ENCODE assay signal across 19 cellular contexts in the genomic region with DNA sequence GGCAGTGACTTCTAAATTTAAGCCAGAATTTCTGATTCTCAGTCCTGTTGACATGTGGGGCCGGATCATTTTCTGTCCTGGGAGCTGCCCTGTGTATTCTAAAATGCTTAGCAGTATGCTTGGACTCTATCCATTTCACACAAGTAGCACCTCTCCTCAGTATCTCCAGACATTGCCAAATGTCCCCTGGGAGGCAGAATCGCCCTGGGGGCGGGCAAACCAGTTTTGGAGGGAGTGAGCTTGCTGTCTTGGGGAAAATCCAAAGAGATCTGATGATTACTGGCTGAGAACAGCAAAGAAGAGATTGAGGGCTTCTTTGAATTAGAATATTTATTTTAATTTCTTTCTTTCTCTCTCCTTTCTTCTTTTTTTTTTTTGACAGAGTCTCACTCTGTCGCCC. TPM values are rescaled to one million over a fixed set of nuclear protein-coding genes. Genes with fewer than 3 reads are reported as not detected.
DNase-seq lines count a peak whose midpoint lies in the region; ATAC-seq and TF ChIP-seq lines count a peak whose summit lies in the region.
"Had no signal": no experiment of that assay in that cellular context is flagged by ENCODE, and none has a peak within 500 bp of the region (broad histone marks: within the 10 kb centered on the region; RNA-seq: fewer than 3 reads in every experiment).

No MANE protein-coding gene starts in this region.

- TF ChIP-seq EP300 in stomach (IDR thresholded peaks at IDR 0.05) = no peak

- CTCF ChIA-PET in activated naive CD4-positive, alpha-beta T cell treated with anti-CD3 and anti-CD28 coated beads, Interleukin-2, amount 10 ng/mL, durations not matched to agents 7 days and 5 days (lab: Charles Lee) = no interaction called here

- no peak overlapping the region for H3K4me3 Mint-ChIP-seq in activated naive CD4-positive, alpha-beta T cell treated with anti-CD3 and anti-CD28 coated beads, Interleukin-2, amount 10 ng/mL, durations not matched to agents 7 days and 5 days
- H3K4me3 Mint-ChIP-seq in activated naive CD8-positive, alpha-beta T cell treated with anti-CD3 and anti-CD28 coated beads for 36 hours = no peak overlapping the region
- H3K4me3 Mint-ChIP-seq in stimulated activated effector memory CD8-positive, alpha-beta T cell treated with anti-CD3 and anti-CD28 coated beads, Interleukin-12 subunit alpha, Interleukin-12 subunit beta, amount 100 ng/mL, for 72 hours = no peak overlapping the region

- H3K9me3 ChIP-seq in stomach = no peaks in the 10 kb centered on the region
- H3K9me3 ChIP-seq: SJCRH30 had no signal

- H3K27ac ChIP-seq in KMS-11 = peak overlapping the region; percentile 80; the same call in 1 of the 2 replicates
- no peak overlapping the region for H3K27ac ChIP-seq in stomach
- H3K27ac ChIP-seq: BLaER1 treated with 17β-estradiol and CSF1 and Interleukin-3, amounts not matched to agents 10 nM and 100 nM; SJCRH30 had no signal

- intact Hi-C loops in stomach (cut with DNase I; ENCODE audit: low total_unique reads) = no loop called here

- H3K4me1 Mint-ChIP-seq in activated naive CD4-positive, alpha-beta T cell treated with anti-CD3 and anti-CD28 coated beads, Interleukin-2, amount 10 ng/mL, durations not matched to agents 7 days and 5 days = peaks cover 62% of the 10 kb centered on the region
- peaks cover 51% of the 10 kb centered on the region for H3K4me1 Mint-ChIP-seq in activated naive CD8-positive, alpha-beta T cell treated with anti-CD3 and anti-CD28 coated beads for 36 hours
- H3K4me1 Mint-ChIP-seq in stimulated activated effector memory CD8-positive, alpha-beta T cell treated with anti-CD3 and anti-CD28 coated beads, Interleukin-12 subunit alpha, Interleukin-12 subunit beta, amount 100 ng/mL, for 72 hours = peaks cover 55% of the 10 kb centered on the region

- in situ Hi-C loops in ACHN (cut with HindIII; ENCODE audit: low pct_ligation_motif_present, low pct_unique_long_range_greater_than_20kb, low sequenced_read_pairs) = no loop called here

- H3K4me2 ChIP-seq in KMS-11 = peak overlapping the region; percentile 94

- no peak for ATAC-seq in stimulated activated effector memory CD8-positive, alpha-beta T cell treated with anti-CD3 and anti-CD28 coated beads, Interleukin-12 subunit alpha, Interleukin-12 subunit beta, amount 100 ng/mL, for 72 hours
- ATAC-seq in GM21526 (IDR thresholded peaks at IDR 0.05; ENCODE audit: low FRiP score, unreplicated experiment) = no peak
- ATAC-seq: PC-3 had no signal

- H3K27ac Mint-ChIP-seq in activated naive CD4-positive, alpha-beta T cell treated with anti-CD3 and anti-CD28 coated beads, Interleukin-2, amount 10 ng/mL, durations not matched to agents 7 days and 5 days = peak overlapping the region; percentile 79
- peak overlapping the region; percentile 36 for H3K27ac Mint-ChIP-seq in activated naive CD8-positive, alpha-beta T cell treated with anti-CD3 and anti-CD28 coated beads for 36 hours
- H3K27ac Mint-ChIP-seq in stimulated activated effector memory CD8-positive, alpha-beta T cell treated with anti-CD3 and anti-CD28 coated beads, Interleukin-12 subunit alpha, Interleukin-12 subunit beta, amount 100 ng/mL, for 72 hours = peak overlapping the region; percentile 67

- TF ChIP-seq CTCF in KMS-11 (conservative IDR thresholded peaks at IDR 0.05; ENCODE audit: low read depth, low read length) (no peak), stomach (IDR thresholded peaks at IDR 0.05) (no peak)

- TF ChIP-seq POLR2A in stomach (IDR thresholded peaks at IDR 0.05) = no peak

- no peak overlapping the region for H3K4me3 ChIP-seq in KMS-11 (IDR thresholded peaks at IDR 0.05; ENCODE audit: insufficient read depth, low read depth, low read length)
- H3K4me3 ChIP-seq in stomach = no peak overlapping the region
- H3K4me3 ChIP-seq: BLaER1 treated with 17β-estradiol and CSF1 and Interleukin-3, amounts not matched to agents 10 nM and 100 nM; SJCRH30 had no signal

- peaks cover 65% of the 10 kb centered on the region for H3K36me3 Mint-ChIP-seq in activated naive CD4-positive, alpha-beta T cell treated with anti-CD3 and anti-CD28 coated beads, Interleukin-2, amount 10 ng/mL, durations not matched to agents 7 days and 5 days
- H3K36me3 Mint-ChIP-seq in activated naive CD8-positive, alpha-beta T cell treated with anti-CD3 and anti-CD28 coated beads for 36 hours = peaks cover 56% of the 10 kb centered on the region
- peaks cover 70% of the 10 kb centered on the region for H3K36me3 Mint-ChIP-seq in stimulated activated effector memory CD8-positive, alpha-beta T cell treated with anti-CD3 and anti-CD28 coated beads, Interleukin-12 subunit alpha, Interleukin-12 subunit beta, amount 100 ng/mL, for 72 hours

- peaks cover 48% of the 10 kb centered on the region for H3K4me1 ChIP-seq in KMS-11 (ENCODE audit: low read depth, poor library complexity, severe bottlenecking)
- H3K4me1 ChIP-seq in stomach = no peaks in the 10 kb centered on the region
- H3K4me1 ChIP-seq: SJCRH30 had no signal

- H3K9ac ChIP-seq in KMS-11 = no peak overlapping the region

- no peaks in the 10 kb centered on the region for H3K36me3 ChIP-seq in KMS-11 (ENCODE audit: insufficient read depth)
- H3K36me3 ChIP-seq in stomach = no peaks in the 10 kb centered on the region
- H3K36me3 ChIP-seq: SJCRH30 had no signal

- DNase-seq in activated naive CD4-positive, alpha-beta T cell treated with anti-CD3 and anti-CD28 coated beads, Interleukin-2, amount 10 ng/mL, durations not matched to agents 7 days and 5 days = no peak
- DNase-seq in activated naive CD4-positive, alpha-beta T cell (lab: John Stamatoyannopoulos, UW) = no peak
- no peak for DNase-seq in activated naive CD8-positive, alpha-beta T cell treated with anti-CD3 and anti-CD28 coated beads for 36 hours
- no peak for DNase-seq in stimulated activated effector memory CD8-positive, alpha-beta T cell treated with anti-CD3 and anti-CD28 coated beads, Interleukin-12 subunit alpha, Interleukin-12 subunit beta, amount 100 ng/mL, for 72 hours (ENCODE audit: low spot score in 2 of 2)
- DNase-seq in stomach (no peak), ACHN (no peak)
- DNase-seq: IMR-90, NCI-H1417 treated with DMSO at 0.1 percent for 48 hours, NCI-H2029, NCI-H2171, NCI-H774, PC-3, SJCRH30 had no signal

- peaks cover 2% of the 10 kb centered on the region for H3K9me3 Mint-ChIP-seq in activated naive CD4-positive, alpha-beta T cell treated with anti-CD3 and anti-CD28 coated beads, Interleukin-2, amount 10 ng/mL, durations not matched to agents 7 days and 5 days
- H3K9me3 Mint-ChIP-seq in activated naive CD8-positive, alpha-beta T cell treated with anti-CD3 and anti-CD28 coated beads for 36 hours = peaks cover 1% of the 10 kb centered on the region
- H3K9me3 Mint-ChIP-seq in stimulated activated effector memory CD8-positive, alpha-beta T cell treated with anti-CD3 and anti-CD28 coated beads, Interleukin-12 subunit alpha, Interleukin-12 subunit beta, amount 100 ng/mL, for 72 hours = no peaks in the 10 kb centered on the region

- 70 to 86% (median 75%) methylated on average over 4 of the region's 4 CpGs for WGBS in stomach, 5 donors

- H3K79me2 ChIP-seq in KMS-11 (ENCODE audit: insufficient read depth, low read depth) = peaks cover 36% of the 10 kb centered on the region

- no peaks in the 10 kb centered on the region for H3K27me3 Mint-ChIP-seq in activated naive CD4-positive, alpha-beta T cell treated with anti-CD3 and anti-CD28 coated beads, Interleukin-2, amount 10 ng/mL, durations not matched to agents 7 days and 5 days
- no peaks in the 10 kb centered on the region for H3K27me3 Mint-ChIP-seq in activated naive CD8-positive, alpha-beta T cell treated with anti-CD3 and anti-CD28 coated beads for 36 hours

- no peaks in the 10 kb centered on the region for H4K20me1 ChIP-seq in KMS-11 (ENCODE audit: insufficient read depth)

- H2AFZ ChIP-seq in KMS-11 (ENCODE audit: low read depth) = no peak overlapping the region

- H3K27me3 ChIP-seq in KMS-11 (ENCODE audit: insufficient read depth, low read depth) = no peaks in the 10 kb centered on the region
- peaks cover 0 to 3% (median 0%) of the 10 kb centered on the region in 3 donors for H3K27me3 ChIP-seq in stomach
- H3K27me3 ChIP-seq: BLaER1 treated with 17β-estradiol and CSF1 and Interleukin-3, amounts not matched to agents 10 nM and 100 nM; SJCRH30 had no signal

RNA-seq across cellular contexts. Expression of gene VAV1, which starts 16.4 kb away (rescaled TPM):
- total RNA-seq in activated naive CD8-positive, alpha-beta T cell treated with anti-CD3 and anti-CD28 coated beads for 36 hours = 10 to 100 TPM; 65.2 to 65.7 TPM
- 100 to 1,000 TPM in 1 of 5 donors, 1 to 10 TPM in 4; 2.2 to 130 (median 4.4) TPM for total RNA-seq in stomach
- polyA plus RNA-seq in stomach = 1 to 10 TPM; 1.7 to 3.7 (median 3.6) TPM
- total RNA-seq: A172, HT1080, IMR-90, LHCN-M2, SJCRH30 had no signal
- polyA plus RNA-seq: IMR-90 had no signal

RNA-seq across cellular contexts. Expression of gene SH2D3A, which starts 21.7 kb away (rescaled TPM):
- 10 to 100 TPM; 25.7 to 26.1 TPM for total RNA-seq in activated naive CD8-positive, alpha-beta T cell treated with anti-CD3 and anti-CD28 coated beads for 36 hours
- 10 to 100 TPM in 4 of 5 donors, 1 to 10 TPM in 1; 8.8 to 71.3 (median 43.0) TPM for total RNA-seq in stomach
- 10 to 100 TPM; 19.9 to 23.6 (median 20.2) TPM for polyA plus RNA-seq in stomach
- total RNA-seq: A172, LHCN-M2, SJCRH30 had no signal

RNA-seq across cellular contexts. Expression of gene TRIP10, which starts 49.4 kb away (rescaled TPM):
- 10 to 100 TPM; 29.8 to 31.3 TPM for total RNA-seq in activated naive CD8-positive, alpha-beta T cell treated with anti-CD3 and anti-CD28 coated beads for 36 hours
- 10 to 100 TPM; 30.1 to 91.5 (median 86.9) TPM for total RNA-seq in stomach
- 100 to 1,000 TPM in 1 of 3 donors, 10 to 100 TPM in 2; 44.9 to 111 (median 46.8) TPM for polyA plus RNA-seq in stomach

RNA-seq across cellular contexts. Expression of gene GPR108, which starts 51.5 kb away (rescaled TPM):
- total RNA-seq in activated naive CD8-positive, alpha-beta T cell treated with anti-CD3 and anti-CD28 coated beads for 36 hours = 10 to 100 TPM; 56.0 to 62.9 TPM
- 10 to 100 TPM; 28.1 to 78.6 (median 54.2) TPM for total RNA-seq in stomach
- polyA plus RNA-seq in stomach = 100 to 1,000 TPM in 1 of 3 donors, 10 to 100 TPM in 2; 59.9 to 132 (median 64.4) TPM
